12 cellular contexts compared by ENCODE assay signal in the genomic region with DNA sequence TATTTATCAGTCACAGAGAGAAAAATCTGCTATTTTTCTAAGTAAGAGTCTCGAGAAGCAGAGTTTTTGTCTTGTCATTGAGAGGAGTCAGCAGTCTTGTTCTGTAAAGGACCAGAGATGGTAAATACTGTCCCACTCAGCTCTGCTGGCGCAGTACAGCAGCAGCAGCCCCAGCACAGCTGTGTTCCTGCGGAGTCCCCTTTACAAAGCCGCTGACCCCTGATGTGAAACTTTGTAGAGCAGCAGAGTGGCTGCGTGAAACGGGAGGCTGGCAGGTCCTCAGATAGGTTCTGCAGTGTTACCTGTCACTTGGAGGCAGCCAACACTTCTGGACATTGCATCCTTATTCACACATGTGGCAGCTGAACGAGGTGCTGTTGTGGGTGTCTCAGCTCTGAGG. TPM values are rescaled to one million over a fixed set of nuclear protein-coding genes. Genes with fewer than 3 reads are reported as not detected.
DNase-seq lines count a peak whose midpoint lies in the region; ATAC-seq and TF ChIP-seq lines count a peak whose summit lies in the region.
"Had no signal": no experiment of that assay in that cellular context is flagged by ENCODE, and none has a peak within 500 bp of the region (broad histone marks: within the 10 kb centered on the region; RNA-seq: fewer than 3 reads in every experiment).

No MANE protein-coding gene starts in this region.

- no peaks in the 10 kb centered on the region for H3K9me3 Mint-ChIP-seq in activated naive CD4-positive, alpha-beta T cell treated with anti-CD3 and anti-CD28 coated beads, Interleukin-2, amount 50 U/mL, for 24 hours

- H3K4me3 Mint-ChIP-seq in activated naive CD4-positive, alpha-beta T cell treated with anti-CD3 and anti-CD28 coated beads, Interleukin-2, amount 50 U/mL, for 24 hours = peak overlapping the region; percentile 97
- H3K4me3 Mint-ChIP-seq in T-helper 17 cell = peak overlapping the region; percentile 100

- no peak overlapping the region for H3K4me2 ChIP-seq in hepatocyte

- TF ChIP-seq CTCF in foreskin keratinocyte (conservative IDR thresholded peaks at IDR 0.05) (no peak), hepatocyte (IDR thresholded peaks at IDR 0.05; ENCODE audit: poor library complexity) (no peak)

- H3K4me1 ChIP-seq in foreskin keratinocyte (peaks cover 12% of the 10 kb centered on the region), SJCRH30 (no peaks in the 10 kb centered on the region), hepatocyte (ENCODE audit: insufficient read depth) (no peaks in the 10 kb centered on the region)

- 93% methylated on average over 7 of the region's 7 CpGs for WGBS in hepatocyte (ENCODE audit: low lambda C conversion rate, missing lambda C conversion rate)

- H3K36me3 Mint-ChIP-seq in activated naive CD4-positive, alpha-beta T cell treated with anti-CD3 and anti-CD28 coated beads, Interleukin-2, amount 50 U/mL, for 24 hours = peaks cover 3% of the 10 kb centered on the region
- H3K36me3 Mint-ChIP-seq in T-helper 17 cell (ENCODE audit: low read depth) = peaks cover 2% of the 10 kb centered on the region

- H3K9me2 ChIP-seq in hepatocyte (replicated peaks; ENCODE audit: insufficient read depth) = no peaks in the 10 kb centered on the region

- no peaks in the 10 kb centered on the region for H4K20me1 ChIP-seq in hepatocyte (ENCODE audit: insufficient read depth, poor library complexity, severe bottlenecking)

- H3K27me3 ChIP-seq in foreskin keratinocyte (no peaks in the 10 kb centered on the region), SJCRH30 (no peaks in the 10 kb centered on the region), hepatocyte (no peaks in the 10 kb centered on the region)
- H3K27me3 ChIP-seq: upper lobe of left lung had no signal

- peaks cover 65% of the 10 kb centered on the region for H3K4me1 Mint-ChIP-seq in activated naive CD4-positive, alpha-beta T cell treated with anti-CD3 and anti-CD28 coated beads, Interleukin-2, amount 50 U/mL, for 24 hours
- H3K4me1 Mint-ChIP-seq in T-helper 17 cell = peaks cover 32% of the 10 kb centered on the region

- H2AFZ ChIP-seq in hepatocyte = no peak overlapping the region

- ATAC-seq in T-helper 17 cell (no peak), foreskin keratinocyte (no peak)
- ATAC-seq: HepG2 had no signal

- DNase-seq in activated naive CD4-positive, alpha-beta T cell treated with Interleukin-2 at 50 U/mL for 16 hours = no peak
- no peak for DNase-seq in T-helper 17 cell
- DNase-seq in foreskin keratinocyte = no peak
- no peak for DNase-seq in D341Med (ENCODE audit: low spot score)
- DNase-seq in SJCRH30 = no peak
- no peak for DNase-seq in hepatocyte (ENCODE audit: low spot score)
- no peak for DNase-seq in NCI-H510A treated with DMSO at 0.1 percent for 48 hours (lab: John Stamatoyannopoulos, UW)
- DNase-seq: NCI-H1417 treated with DMSO at 0.1 percent for 48 hours, NCI-H510A had no signal

- H3K27ac ChIP-seq in foreskin keratinocyte = peak overlapping the region; percentile 86
- H3K27ac ChIP-seq in SJCRH30 = no peak overlapping the region
- no peak overlapping the region for H3K27ac ChIP-seq in hepatocyte

- peak overlapping the region; percentile 78 for H3K27ac Mint-ChIP-seq in activated naive CD4-positive, alpha-beta T cell treated with anti-CD3 and anti-CD28 coated beads, Interleukin-2, amount 50 U/mL, for 24 hours
- peak overlapping the region; percentile 100 for H3K27ac Mint-ChIP-seq in T-helper 17 cell

- no peaks in the 10 kb centered on the region for H3K9me3 ChIP-seq in T-helper 17 cell (ENCODE audit: control insufficient read depth, low read length, poor library complexity, severe bottlenecking)
- H3K9me3 ChIP-seq in SJCRH30 (replicated peaks) = no peaks in the 10 kb centered on the region
- no peaks in the 10 kb centered on the region for H3K9me3 ChIP-seq in hepatocyte (ENCODE audit: low read depth)
- H3K9me3 ChIP-seq: upper lobe of left lung had no signal

- H3K27me3 Mint-ChIP-seq in activated naive CD4-positive, alpha-beta T cell treated with anti-CD3 and anti-CD28 coated beads, Interleukin-2, amount 50 U/mL, for 24 hours = no peaks in the 10 kb centered on the region
- no peaks in the 10 kb centered on the region for H3K27me3 Mint-ChIP-seq in T-helper 17 cell

- H3K36me3 ChIP-seq in SJCRH30 (no peaks in the 10 kb centered on the region), hepatocyte (replicated peaks; ENCODE audit: insufficient read depth, low read depth) (no peaks in the 10 kb centered on the region)

- no peak overlapping the region for H3K4me3 ChIP-seq in SJCRH30
- no peak overlapping the region for H3K4me3 ChIP-seq in hepatocyte

- no peaks in the 10 kb centered on the region for H3K79me2 ChIP-seq in hepatocyte

RNA-seq across cellular contexts. Expression of a gene that starts 45.2 kb away (rescaled TPM):
- 10 to 100 TPM; 19.8 to 21.1 TPM for total RNA-seq in T-helper 17 cell
- 18.3 and 18.6 TPM in 2 replicates for total RNA-seq in foreskin keratinocyte
- 10.7 and 11.4 TPM in 2 replicates for polyA plus RNA-seq in foreskin keratinocyte
- 1.5 and 1.6 TPM in 2 replicates for total RNA-seq in SJCRH30 (2014; rRNA removed; shearing (Covaris generic))
- 25.2 and 26.2 TPM in 2 replicates for total RNA-seq in hepatocyte
- polyA plus RNA-seq in hepatocyte = 20.8 and 24.0 TPM in 2 replicates
